16 cellular contexts compared by ENCODE assay signal in the genomic region with DNA sequence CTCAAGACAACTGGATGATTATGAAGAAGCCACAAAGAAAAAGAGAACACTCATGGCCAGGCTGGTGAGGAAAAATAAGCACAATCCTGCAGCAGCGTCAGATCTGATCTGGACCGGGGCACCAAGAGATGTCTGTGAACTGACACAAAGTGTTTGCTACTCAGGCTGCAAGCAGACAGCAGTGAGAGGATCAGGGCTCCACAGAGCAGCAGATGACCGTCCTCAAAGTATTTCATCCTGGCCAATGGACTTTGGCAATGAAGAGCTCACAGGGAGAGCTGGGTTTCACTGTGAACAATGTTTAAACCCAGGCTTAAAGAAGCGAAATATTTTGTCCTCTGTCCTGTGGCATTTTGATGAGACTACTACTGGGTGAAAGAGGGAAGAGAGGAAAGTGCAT.
DNase-seq lines count a peak whose midpoint lies in the region; ATAC-seq and TF ChIP-seq lines count a peak whose summit lies in the region.
"Had no signal": no experiment of that assay in that cellular context is flagged by ENCODE, and none has a peak within 500 bp of the region (broad histone marks: within the 10 kb centered on the region; RNA-seq: fewer than 3 reads in every experiment).

No MANE protein-coding gene starts in this region.

- ATAC-seq in left cardiac atrium (peak; percentile 40 to 53), GM18505 (IDR thresholded peaks at IDR 0.05; ENCODE audit: unreplicated experiment) (no peak)

- no peak for TF ChIP-seq EP300 in esophagus muscularis mucosa (IDR thresholded peaks at IDR 0.05)

- H3K27ac Mint-ChIP-seq in nephron: peak overlapping the region; percentile 24 to 52 (median 35)

- WGBS in esophagus muscularis mucosa: 24% methylated on average over 4 of the region's 4 CpGs

- DNase-seq in left cardiac atrium (no peak), right atrium auricular region (ENCODE audit: low spot score) (no peak), esophagus muscularis mucosa (ENCODE audit: extremely low spot score) (no peak), NCI-H1417 (lab: John Stamatoyannopoulos, UW) (no peak), GM13976 (ENCODE audit: low spot score) (no peak)
- DNase-seq in stimulated activated CD4-positive, alpha-beta T cell treated with anti-CD3 and anti-CD28 coated beads, Interleukin-15, amount 100 ng/mL, for 24 hours: no peak
- DNase-seq: 8988T; AML-193; CD8-positive, alpha-beta memory T cell; DMS53; GF-D8; GM23248; H7 had no signal

- TF ChIP-seq POLR2A in esophagus muscularis mucosa (IDR thresholded peaks at IDR 0.05; ENCODE audit: low read depth) (no peak), GM18505 (IDR thresholded peaks at IDR 0.05; ENCODE audit: borderline replicate concordance, extremely low read depth, insufficient read depth, insufficient read length) (no peak)

- no peak overlapping the region for H3K27ac ChIP-seq in right atrium auricular region
- peak overlapping the region; percentile 24 to 69 (median 60) for H3K27ac ChIP-seq in esophagus muscularis mucosa (replicated peaks in 1 of 4)
- H3K27ac ChIP-seq: BLaER1, GM23248 had no signal

- H3K4me3 ChIP-seq in right atrium auricular region (no peak overlapping the region), esophagus muscularis mucosa (no peak overlapping the region)
- H3K4me3 ChIP-seq: BLaER1, GM23248 had no signal

- peaks cover 0 to 8% of the 10 kb centered on the region in 2 donors for H3K4me1 ChIP-seq in right atrium auricular region
- H3K4me1 ChIP-seq in esophagus muscularis mucosa: peaks cover 0 to 38% (median 23%) of the 10 kb centered on the region in 4 donors
- H3K4me1 ChIP-seq: BLaER1 had no signal

- intact Hi-C loops in left cardiac atrium (cut with DNase I) (no loop called here), esophagus muscularis mucosa (cut with DNase I) (loop anchor here (5.0 kb wide), 1 partner anchor 579 kb away; no protein-coding TSS in a partner anchor)

- TF ChIP-seq CTCF in right atrium auricular region (IDR thresholded peaks at IDR 0.05) (no peak), esophagus muscularis mucosa (IDR thresholded peaks at IDR 0.05) (no peak), nephron (IDR thresholded peaks at IDR 0.05; ENCODE audit: unreplicated experiment in 3 of 3) (no peak), GM13976 (IDR thresholded peaks at IDR 0.05; ENCODE audit: borderline replicate concordance, control extremely low read depth, extremely low read depth, insufficient read depth, missing control alignments) (no peak)

- H3K4me3 Mint-ChIP-seq in nephron: no peak overlapping the region
- H3K4me3 Mint-ChIP-seq: CD8-positive, alpha-beta memory T cell had no signal

- no peaks in the 10 kb centered on the region for H3K36me3 Mint-ChIP-seq in nephron (ENCODE audit: low read depth)
- H3K36me3 Mint-ChIP-seq: CD8-positive, alpha-beta memory T cell had no signal

- H3K9me3 Mint-ChIP-seq in nephron: peaks cover 12% of the 10 kb centered on the region

- H3K27me3 ChIP-seq in right atrium auricular region (no peaks in the 10 kb centered on the region), esophagus muscularis mucosa (no peaks in the 10 kb centered on the region)
- H3K27me3 ChIP-seq: BLaER1 had no signal

- in situ Hi-C loops in GM13976 (cut with MboI; ENCODE audit: low sequenced_read_pairs, unreplicated experiment): no loop called here

- H3K4me1 Mint-ChIP-seq in nephron: peaks cover 19% of the 10 kb centered on the region
- H3K4me1 Mint-ChIP-seq: CD8-positive, alpha-beta memory T cell had no signal

- no peaks in the 10 kb centered on the region for H3K36me3 ChIP-seq in right atrium auricular region
- H3K36me3 ChIP-seq in esophagus muscularis mucosa: no peaks in the 10 kb centered on the region
- H3K36me3 ChIP-seq: BLaER1 had no signal

- H3K9me3 ChIP-seq in right atrium auricular region (no peaks in the 10 kb centered on the region), esophagus muscularis mucosa (no peaks in the 10 kb centered on the region)

- peaks cover 5% of the 10 kb centered on the region for H3K27me3 Mint-ChIP-seq in nephron (ENCODE audit: low read depth)
- H3K27me3 Mint-ChIP-seq: CD8-positive, alpha-beta memory T cell had no signal

Comparison
In these comparisons a context has a peak if more than half of its experiments do, and no peak if none do; other contexts are left out.
1. H3K27ac ChIP-seq: peak in esophagus muscularis mucosa (4 of 4); none in right atrium auricular region (0 of 2).